In genomic region chr22:19959587-19960490, GRCh38 we compare ENCODE assay signal across 12 cellular contexts. TPM values are rescaled to one million over a fixed set of nuclear protein-coding genes. Genes with fewer than 3 reads are reported as not detected.
DNase-seq lines count a peak whose midpoint lies in the region; ATAC-seq and TF ChIP-seq lines count a peak whose summit lies in the region.
"Had no signal": no experiment of that assay in that cellular context is flagged by ENCODE, and none has a peak within 500 bp of the region (broad histone marks: within the 10 kb centered on the region; RNA-seq: fewer than 3 reads in every experiment).

No MANE protein-coding gene starts in this region.

- TF ChIP-seq CTCF in chondrocyte (IDR thresholded peaks at IDR 0.05) = no peak

- H3K36me3 ChIP-seq in HUES48 (ENCODE audit: control insufficient read depth, insufficient read depth, low read length) = no peaks in the 10 kb centered on the region

- no peak overlapping the region for H3K27ac Mint-ChIP-seq in chondrocyte (ENCODE audit: unreplicated experiment)
- H3K27ac Mint-ChIP-seq in stimulated activated naive B cell treated with anti-CD40 and anti-IgM and Interleukin-4, amounts not matched to agents 10 μg/mL and 1 μg/mL and 100 μg/mL, for 72 hours = peak overlapping the region; percentile 5
- H3K27ac Mint-ChIP-seq: activated CD4-positive, alpha-beta T cell treated with anti-CD3 and anti-CD28 coated beads, Interleukin-2, amount 10 ng/mL, durations not matched to agents 7 days and 5 days had no signal

- H3K4me3 ChIP-seq in HUES48 (ENCODE audit: low read depth, low read length) = peak overlapping the region; percentile 35; the same call in 1 of the 2 replicates

- no peaks in the 10 kb centered on the region for H3K9me3 ChIP-seq in HUES48 (ENCODE audit: control insufficient read depth, insufficient read depth, low read length)

- peak overlapping the region; percentile 57 for H3K27ac ChIP-seq in HUES48 (ENCODE audit: low read depth, low read length)

- H3K27me3 ChIP-seq in HUES48 (ENCODE audit: control insufficient read depth, insufficient read depth, low read length) = no peaks in the 10 kb centered on the region

- no peaks in the 10 kb centered on the region for H3K9me3 Mint-ChIP-seq in chondrocyte (ENCODE audit: low read depth)
- H3K9me3 Mint-ChIP-seq in stimulated activated naive B cell treated with anti-CD40 and anti-IgM and Interleukin-4, amounts not matched to agents 10 μg/mL and 1 μg/mL and 100 μg/mL, for 72 hours = no peaks in the 10 kb centered on the region
- H3K9me3 Mint-ChIP-seq: activated CD4-positive, alpha-beta T cell treated with anti-CD3 and anti-CD28 coated beads, Interleukin-2, amount 10 ng/mL, durations not matched to agents 7 days and 5 days; activated naive CD4-positive, alpha-beta T cell treated with anti-CD3 and anti-CD28 coated beads, Interleukin-2, amount 50 U/mL, for 24 hours had no signal

- no peak overlapping the region for H3K4me3 Mint-ChIP-seq in chondrocyte (ENCODE audit: unreplicated experiment)
- H3K4me3 Mint-ChIP-seq in stimulated activated naive B cell treated with anti-CD40 and anti-IgM and Interleukin-4, amounts not matched to agents 10 μg/mL and 1 μg/mL and 100 μg/mL, for 72 hours = no peak overlapping the region
- H3K4me3 Mint-ChIP-seq: activated CD4-positive, alpha-beta T cell treated with anti-CD3 and anti-CD28 coated beads, Interleukin-2, amount 10 ng/mL, durations not matched to agents 7 days and 5 days; activated naive CD4-positive, alpha-beta T cell treated with anti-CD3 and anti-CD28 coated beads, Interleukin-2, amount 50 U/mL, for 24 hours had no signal

- peaks cover 6% of the 10 kb centered on the region for H3K4me1 Mint-ChIP-seq in chondrocyte (ENCODE audit: low read depth)
- H3K4me1 Mint-ChIP-seq in stimulated activated naive B cell treated with anti-CD40 and anti-IgM and Interleukin-4, amounts not matched to agents 10 μg/mL and 1 μg/mL and 100 μg/mL, for 72 hours = peaks cover 11 to 32% of the 10 kb centered on the region in 2 donors

- no peak overlapping the region for H3K9ac ChIP-seq in HUES48 (ENCODE audit: low read depth, low read length)

- H3K27me3 Mint-ChIP-seq in chondrocyte (ENCODE audit: low read depth) = no peaks in the 10 kb centered on the region
- no peaks in the 10 kb centered on the region for H3K27me3 Mint-ChIP-seq in stimulated activated naive B cell treated with anti-CD40 and anti-IgM and Interleukin-4, amounts not matched to agents 10 μg/mL and 1 μg/mL and 100 μg/mL, for 72 hours
- H3K27me3 Mint-ChIP-seq: activated CD4-positive, alpha-beta T cell treated with anti-CD3 and anti-CD28 coated beads, Interleukin-2, amount 10 ng/mL, durations not matched to agents 7 days and 5 days; activated naive CD4-positive, alpha-beta T cell treated with anti-CD3 and anti-CD28 coated beads, Interleukin-2, amount 50 U/mL, for 24 hours had no signal

- peak; percentile 88 for DNase-seq in chondrocyte (ENCODE audit: low spot score)
- peak; percentile 53 for DNase-seq in left kidney (ENCODE audit: low read depth, low spot score)
- DNase-seq in stimulated activated naive B cell treated with anti-CD40 and anti-IgM and Interleukin-4, amounts not matched to agents 10 μg/mL and 1 μg/mL and 100 μg/mL, for 72 hours = no peak
- no peak for DNase-seq in NAMALWA (ENCODE audit: low spot score)
- no peak for DNase-seq in putamen (ENCODE audit: low spot score)
- DNase-seq in central memory CD4-positive, alpha-beta T cell = no peak
- DNase-seq: activated CD4-positive, alpha-beta T cell treated with anti-CD3 and anti-CD28 coated beads, Interleukin-2, amount 10 ng/mL, durations not matched to agents 7 days and 5 days; Kasumi-1; NCI-H345 had no signal

- no peaks in the 10 kb centered on the region for H3K36me3 Mint-ChIP-seq in chondrocyte (ENCODE audit: low read depth)
- H3K36me3 Mint-ChIP-seq in stimulated activated naive B cell treated with anti-CD40 and anti-IgM and Interleukin-4, amounts not matched to agents 10 μg/mL and 1 μg/mL and 100 μg/mL, for 72 hours = peaks cover 25% of the 10 kb centered on the region in 2 donors
- H3K36me3 Mint-ChIP-seq: activated naive CD4-positive, alpha-beta T cell treated with anti-CD3 and anti-CD28 coated beads, Interleukin-2, amount 50 U/mL, for 24 hours had no signal

- ATAC-seq in stimulated activated naive B cell treated with anti-CD40 and anti-IgM and Interleukin-4, amounts not matched to agents 10 μg/mL and 1 μg/mL and 100 μg/mL, for 72 hours (replicated peaks) = no peak
- ATAC-seq in GM19463 (IDR thresholded peaks at IDR 0.05; ENCODE audit: unreplicated experiment) = no peak

- H3K4me1 ChIP-seq in HUES48 (ENCODE audit: control insufficient read depth, insufficient read depth, low read length) = peaks cover 19% of the 10 kb centered on the region

RNA-seq across cellular contexts. Expression of gene TXNRD2, which starts 18.2 kb away (rescaled TPM):
- 12.5 to 15.8 TPM (median 14.1 TPM) in 3 replicates for total RNA-seq in chondrocyte

RNA-seq across cellular contexts. Expression of gene COMT, which starts 18.3 kb away (rescaled TPM):
- total RNA-seq in chondrocyte = 66.6 to 186 TPM (median 177 TPM) in 3 replicates

RNA-seq across cellular contexts. Expression of gene ARVCF, which starts 56.8 kb away (rescaled TPM):
- total RNA-seq in chondrocyte = 15.2 to 24.2 TPM (median 21.5 TPM) in 3 replicates

Comparison
In these comparisons a context has a peak if more than half of its experiments do, and no peak if none do; other contexts are left out.
1. DNase-seq: peak in chondrocyte (single experiment) and left kidney (single experiment); none in stimulated activated naive B cell treated with anti-CD40 and anti-IgM and Interleukin-4, amounts not matched to agents 10 μg/mL and 1 μg/mL and 100 μg/mL, for 72 hours (single experiment), NAMALWA (single experiment), putamen (single experiment) and central memory CD4-positive, alpha-beta T cell (single experiment).